1 cellular context compared by ENCODE assay signal in genomic region chr5:139711067-139711851, GRCh38.
TF ChIP-seq lines count a peak whose summit lies in the region.

No MANE protein-coding gene starts in this region.

TF ChIP-seq in HCT116, 20 proteins besides CTCF, POLR2A, EP300 and RAD21 (continued from another document):
- TF ChIP-seq REST (IDR thresholded peaks at IDR 0.05; ENCODE audit: low read depth) (no peak), MAX (IDR thresholded peaks at IDR 0.05) (no peak), SRF (IDR thresholded peaks at IDR 0.05; ENCODE audit: low read depth) (no peak), SIN3A (IDR thresholded peaks at IDR 0.05; ENCODE audit: low read depth) (no peak), EGR1 (IDR thresholded peaks at IDR 0.05; ENCODE audit: low read depth) (no peak), CEBPB (IDR thresholded peaks at IDR 0.05; ENCODE audit: low read depth) (no peak), POLR2AphosphoS5 (IDR thresholded peaks at IDR 0.05; ENCODE audit: low read depth, low read length) (no peak), ZFX (IDR thresholded peaks at IDR 0.05) (no peak), SP1 (IDR thresholded peaks at IDR 0.05; ENCODE audit: low read depth) (no peak)
- TF ChIP-seq, protein P1, sequence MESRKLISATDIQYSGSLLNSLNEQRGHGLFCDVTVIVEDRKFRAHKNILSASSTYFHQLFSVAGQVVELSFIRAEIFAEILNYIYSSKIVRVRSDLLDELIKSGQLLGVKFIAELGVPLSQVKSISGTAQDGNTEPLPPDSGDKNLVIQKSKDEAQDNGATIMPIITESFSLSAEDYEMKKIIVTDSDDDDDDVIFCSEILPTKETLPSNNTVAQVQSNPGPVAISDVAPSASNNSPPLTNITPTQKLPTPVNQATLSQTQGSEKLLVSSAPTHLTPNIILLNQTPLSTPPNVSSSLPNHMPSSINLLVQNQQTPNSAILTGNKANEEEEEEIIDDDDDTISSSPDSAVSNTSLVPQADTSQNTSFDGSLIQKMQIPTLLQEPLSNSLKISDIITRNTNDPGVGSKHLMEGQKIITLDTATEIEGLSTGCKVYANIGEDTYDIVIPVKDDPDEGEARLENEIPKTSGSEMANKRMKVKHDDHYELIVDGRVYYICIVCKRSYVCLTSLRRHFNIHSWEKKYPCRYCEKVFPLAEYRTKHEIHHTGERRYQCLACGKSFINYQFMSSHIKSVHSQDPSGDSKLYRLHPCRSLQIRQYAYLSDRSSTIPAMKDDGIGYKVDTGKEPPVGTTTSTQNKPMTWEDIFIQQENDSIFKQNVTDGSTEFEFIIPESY (IDR thresholded peaks at IDR 0.05; ENCODE audit: extremely low read depth, insufficient replicate concordance, low read length): no peak
